In genomic region chr16:76899767-76900166, GRCh38 we compare ENCODE assay signal across 25 cellular contexts.
"Had no signal": no experiment of that assay in that cellular context is flagged by ENCODE, and none has a peak within 500 bp of the region (broad histone marks: within the 10 kb centered on the region; RNA-seq: fewer than 3 reads in every experiment).

No MANE protein-coding gene starts in this region.

- ATAC-seq: activated CD8-positive, alpha-beta T cell treated with anti-CD3 and anti-CD28 coated beads, Interleukin-2, amount 10 ng/mL, durations not matched to agents 7 days and 5 days; activated T-cell treated with anti-CD3 and anti-CD28 coated beads, Interleukin-2, amount 50 U/mL, for 4 hours; PC-3; SK-N-SH treated with all-trans-retinoic acid at 6 μM for 48 hours; WTC11 had no signal

- H3K27me3 ChIP-seq: brain microvascular endothelial cell, cardiac muscle cell, SJSA1 had no signal

- DNase-seq: activated CD4-positive, alpha-beta T cell treated with anti-CD3 and anti-CD28 coated beads for 48 hours; activated CD4-positive, alpha-beta T cell treated with anti-CD3 and anti-CD28 coated beads, Interleukin-2, amount 50 U/mL, for 4 hours; activated CD4-positive, CD25-positive, alpha-beta regulatory T cell treated with anti-CD3 and anti-CD28 coated beads, Interleukin-2, amount 50 U/mL, for 72 hours; activated CD8-positive, alpha-beta T cell treated with anti-CD3 and anti-CD28 coated beads, Interleukin-2, amount 10 ng/mL, durations not matched to agents 7 days and 5 days; activated effector memory CD4-positive, alpha-beta T cell treated with anti-CD3 and anti-CD28 coated beads, Interleukin-2, amount 50 U/mL, for 16 hours; activated naive CD4-positive, alpha-beta T cell treated with anti-CD3 and anti-CD28 coated beads for 36 hours; activated T-cell treated with anti-CD3 and anti-CD28 coated beads, Interleukin-2, amount 50 U/mL, for 4 hours; amygdala; brain microvascular endothelial cell; Kasumi-1; KBM-7; NCI-H1105 treated with DMSO at 0.1 percent for 48 hours; NCI-H1436 treated with DMSO at 0.1 percent for 48 hours; NCI-H187; NCI-H2081; NCI-H446; PC-3; SHP77; SW 1271; T-helper 9 cell had no signal

- H3K36me3 ChIP-seq: brain microvascular endothelial cell, cardiac muscle cell, SJSA1 had no signal

- H3K4me1 ChIP-seq: SJSA1 had no signal

- H3K4me3 ChIP-seq: cardiac muscle cell, SJSA1 had no signal

- FAIRE-seq: astrocyte had no signal

- H3K9me3 ChIP-seq: SJSA1 had no signal

- H3K27ac ChIP-seq: brain microvascular endothelial cell, cardiac muscle cell, SJSA1 had no signal
